ENCODE assay signal across 17 cellular contexts in the genomic region with DNA sequence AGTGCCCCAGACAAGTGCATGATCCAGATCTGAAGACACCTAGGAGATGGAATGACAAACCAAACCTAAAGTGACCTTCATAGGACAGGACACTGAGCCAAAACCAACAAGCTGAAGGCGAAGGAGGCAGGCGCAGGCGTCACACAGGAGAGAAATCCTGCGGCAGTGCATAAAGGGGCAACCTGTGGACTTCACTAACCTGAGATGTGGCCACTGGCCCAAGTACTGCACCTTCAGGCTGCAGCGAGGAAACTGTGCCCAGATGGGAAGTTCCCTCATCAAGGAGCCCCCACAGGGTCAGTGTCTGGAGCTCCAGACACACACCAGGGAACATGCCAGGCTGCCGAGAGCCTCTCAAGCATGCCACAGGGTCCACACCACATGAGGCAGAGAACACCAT. TPM values are rescaled to one million over a fixed set of nuclear protein-coding genes. Genes with fewer than 3 reads are reported as not detected.
A peak's percentile ranks its signal among the peaks of the same experiment; 100 is the strongest.
DNase-seq lines count a peak whose midpoint lies in the region; ATAC-seq lines count a peak whose summit lies in the region.
"Had no signal": no experiment of that assay in that cellular context is flagged by ENCODE, and none has a peak within 500 bp of the region (broad histone marks: within the 10 kb centered on the region; RNA-seq: fewer than 3 reads in every experiment).

No MANE protein-coding gene starts in this region.

- DNase-seq in CD4-positive, alpha-beta memory T cell: no peak
- DNase-seq in activated naive CD8-positive, alpha-beta T cell treated with anti-CD3 and anti-CD28 coated beads for 36 hours: no peak
- DNase-seq in naive thymus-derived CD4-positive, alpha-beta T cell: no peak
- DNase-seq in D341Med (ENCODE audit: low spot score): no peak
- DNase-seq in globus pallidus (ENCODE audit: low spot score): no peak
- DNase-seq: C1 segment of cervical spinal cord; NCI-H187; NCI-H510A; stimulated activated CD4-positive, alpha-beta T cell treated with anti-CD3 and anti-CD28 coated beads, Interleukin-2, amount 100 ng/mL, for 48 hours had no signal

- H3K9ac ChIP-seq in BLaER1 treated with 17β-estradiol and CSF1 and Interleukin-3, amounts not matched to agents 10 nM and 100 nM: peak overlapping the region in 3 of 11 experiments; percentile 12 to 32 (median 15); a peak in 1 of 22 replicates

- peak overlapping the region in 4 of 7 donors; percentile 2 to 74 (median 38) for H3K27ac Mint-ChIP-seq in CD4-positive, alpha-beta memory T cell
- peak overlapping the region; percentile 16 for H3K27ac Mint-ChIP-seq in activated naive CD8-positive, alpha-beta T cell treated with anti-CD3 and anti-CD28 coated beads for 36 hours
- H3K27ac Mint-ChIP-seq in naive thymus-derived CD4-positive, alpha-beta T cell: peak overlapping the region in 5 of 9 donors; percentile 66 to 84 (median 76)
- H3K27ac Mint-ChIP-seq: memory B cell had no signal

- H3K4me2 ChIP-seq in BLaER1 treated with 17β-estradiol and CSF1 and Interleukin-3, amounts not matched to agents 10 nM and 100 nM: peak overlapping the region in 6 of 11 experiments; percentile 4 to 93 (median 32); a peak in 8 of 22 replicates

- no peak for ATAC-seq in naive thymus-derived CD4-positive, alpha-beta T cell
- ATAC-seq in HG03097 (IDR thresholded peaks at IDR 0.05; ENCODE audit: low FRiP score, unreplicated experiment): no peak
- ATAC-seq: gastroesophageal sphincter, sciatic nerve had no signal

- peaks cover 46 to 78% (median 64%) of the 10 kb centered on the region in 10 experiments for H3K4me1 ChIP-seq in BLaER1 treated with 17β-estradiol and CSF1 and Interleukin-3, amounts not matched to agents 10 nM and 100 nM
- H3K4me1 ChIP-seq in CD4-positive, alpha-beta memory T cell (ENCODE audit: insufficient read depth, low read length): peaks cover 29% of the 10 kb centered on the region
- peaks cover 22 to 30% of the 10 kb centered on the region in 2 donors for H3K4me1 ChIP-seq in naive thymus-derived CD4-positive, alpha-beta T cell (ENCODE audit: control insufficient read depth in 2 of 2, insufficient read depth in 2 of 2, low read length in 2 of 2)

- H3K4me3 ChIP-seq in BLaER1 treated with 17β-estradiol and CSF1 and Interleukin-3, amounts not matched to agents 10 nM and 100 nM: no peak overlapping the region
- H3K4me3 ChIP-seq in CD4-positive, alpha-beta memory T cell (ENCODE audit: low read length in 2 of 2): no peak overlapping the region
- H3K4me3 ChIP-seq in naive thymus-derived CD4-positive, alpha-beta T cell (ENCODE audit: low read length): no peak overlapping the region
- H3K4me3 ChIP-seq: gastroesophageal sphincter, SJSA1, thoracic aorta had no signal

- no peaks in the 10 kb centered on the region for H3K27me3 Mint-ChIP-seq in CD4-positive, alpha-beta memory T cell
- no peaks in the 10 kb centered on the region for H3K27me3 Mint-ChIP-seq in activated naive CD8-positive, alpha-beta T cell treated with anti-CD3 and anti-CD28 coated beads for 36 hours
- no peaks in the 10 kb centered on the region for H3K27me3 Mint-ChIP-seq in naive thymus-derived CD4-positive, alpha-beta T cell
- H3K27me3 Mint-ChIP-seq: memory B cell had no signal

- peaks cover 33 to 63% (median 45%) of the 10 kb centered on the region in 11 experiments; a peak in 21 of 22 replicates for H3K36me3 ChIP-seq in BLaER1 treated with 17β-estradiol and CSF1 and Interleukin-3, amounts not matched to agents 10 nM and 100 nM
- no peaks in the 10 kb centered on the region for H3K36me3 ChIP-seq in CD4-positive, alpha-beta memory T cell (ENCODE audit: insufficient read depth, low read length)
- peaks cover 0 to 27% (median 0%) of the 10 kb centered on the region in 3 experiments for H3K36me3 ChIP-seq in naive thymus-derived CD4-positive, alpha-beta T cell (ENCODE audit: control insufficient read depth in 2 of 3, insufficient read depth in 3 of 3, low read length in 3 of 3)

- peaks cover 36 to 78% (median 55%) of the 10 kb centered on the region in 4 donors for H3K4me1 Mint-ChIP-seq in CD4-positive, alpha-beta memory T cell
- H3K4me1 Mint-ChIP-seq in activated naive CD8-positive, alpha-beta T cell treated with anti-CD3 and anti-CD28 coated beads for 36 hours: peaks cover 48% of the 10 kb centered on the region
- H3K4me1 Mint-ChIP-seq in naive thymus-derived CD4-positive, alpha-beta T cell: peaks cover 43 to 72% (median 56%) of the 10 kb centered on the region in 7 donors

- peak overlapping the region in 1 of 8 donors; percentile 44 for H3K4me3 Mint-ChIP-seq in CD4-positive, alpha-beta memory T cell
- no peak overlapping the region for H3K4me3 Mint-ChIP-seq in activated naive CD8-positive, alpha-beta T cell treated with anti-CD3 and anti-CD28 coated beads for 36 hours
- H3K4me3 Mint-ChIP-seq in naive thymus-derived CD4-positive, alpha-beta T cell: peak overlapping the region in 4 of 10 donors; percentile 12 to 64 (median 30)
- H3K4me3 Mint-ChIP-seq: memory B cell had no signal

- H3K27me3 ChIP-seq in BLaER1 treated with 17β-estradiol and CSF1 and Interleukin-3, amounts not matched to agents 10 nM and 100 nM: no peaks in the 10 kb centered on the region
- no peaks in the 10 kb centered on the region for H3K27me3 ChIP-seq in CD4-positive, alpha-beta memory T cell (ENCODE audit: insufficient read depth, low read length)
- no peaks in the 10 kb centered on the region for H3K27me3 ChIP-seq in naive thymus-derived CD4-positive, alpha-beta T cell (ENCODE audit: control insufficient read depth in 2 of 2, insufficient read depth in 2 of 2, low read length in 2 of 2)
- H3K27me3 ChIP-seq: gastroesophageal sphincter, neutrophil, SJSA1 had no signal

- no peak overlapping the region for H3K27ac ChIP-seq in BLaER1 treated with 17β-estradiol and CSF1 and Interleukin-3, amounts not matched to agents 10 nM and 100 nM
- H3K27ac ChIP-seq in CD4-positive, alpha-beta memory T cell (ENCODE audit: low read depth, low read length): no peak overlapping the region
- H3K27ac ChIP-seq in naive thymus-derived CD4-positive, alpha-beta T cell (ENCODE audit: low read depth, low read length): no peak overlapping the region
- H3K27ac ChIP-seq: gastroesophageal sphincter, neutrophil, SJSA1, thoracic aorta had no signal

- peaks cover 36 to 77% (median 71%) of the 10 kb centered on the region in 11 experiments for H4K20me1 ChIP-seq in BLaER1 treated with 17β-estradiol and CSF1 and Interleukin-3, amounts not matched to agents 10 nM and 100 nM

- H3K36me3 Mint-ChIP-seq in CD4-positive, alpha-beta memory T cell: peaks cover 9 to 19% of the 10 kb centered on the region in 2 donors
- peaks cover 25% of the 10 kb centered on the region for H3K36me3 Mint-ChIP-seq in activated naive CD8-positive, alpha-beta T cell treated with anti-CD3 and anti-CD28 coated beads for 36 hours
- H3K36me3 Mint-ChIP-seq in naive thymus-derived CD4-positive, alpha-beta T cell: peaks cover 0 to 5% (median 3%) of the 10 kb centered on the region in 5 donors

- no peaks in the 10 kb centered on the region for H3K9me3 ChIP-seq in BLaER1 treated with 17β-estradiol and CSF1 and Interleukin-3, amounts not matched to agents 10 nM and 100 nM (replicated peaks in 1 of 11)
- H3K9me3 ChIP-seq in CD4-positive, alpha-beta memory T cell (ENCODE audit: control insufficient read depth in 1 of 2, low read length in 2 of 2): no peaks in the 10 kb centered on the region
- H3K9me3 ChIP-seq in naive thymus-derived CD4-positive, alpha-beta T cell (ENCODE audit: control insufficient read depth in 2 of 3, low read length in 3 of 3): no peaks in the 10 kb centered on the region
- H3K9me3 ChIP-seq: gastroesophageal sphincter, neutrophil, SJSA1, thoracic aorta had no signal

- peaks cover 0 to 2% (median 0%) of the 10 kb centered on the region in 8 donors for H3K9me3 Mint-ChIP-seq in CD4-positive, alpha-beta memory T cell
- no peaks in the 10 kb centered on the region for H3K9me3 Mint-ChIP-seq in activated naive CD8-positive, alpha-beta T cell treated with anti-CD3 and anti-CD28 coated beads for 36 hours
- H3K9me3 Mint-ChIP-seq in naive thymus-derived CD4-positive, alpha-beta T cell: peaks cover 0 to 2% (median 0%) of the 10 kb centered on the region in 11 donors
- H3K9me3 Mint-ChIP-seq: memory B cell had no signal

- POLR2A ChIA-PET in CD4-positive, alpha-beta memory T cell (lab: Charles Lee; ENCODE audit: partially characterized antibody): no interaction called here
- POLR2A ChIA-PET in naive thymus-derived CD4-positive, alpha-beta T cell (lab: Charles Lee): no interaction called here

- intact Hi-C loops in CD4-positive, alpha-beta memory T cell (cut with micrococcal nuclease): no loop called here
- intact Hi-C loops in naive thymus-derived CD4-positive, alpha-beta T cell (cut with micrococcal nuclease): no loop called here

- CTCF ChIA-PET in CD4-positive, alpha-beta memory T cell (lab: Charles Lee; ENCODE audit: partially characterized antibody): interaction anchor here (1.1 to 1.2 kb wide), 2 partner anchors 50 to 99 kb away, joined by 3 read pairs; no protein-coding TSS in a partner anchor
- CTCF ChIA-PET in naive thymus-derived CD4-positive, alpha-beta T cell (lab: Charles Lee): interaction anchor here (1.0 to 1.4 kb wide), 2 partner anchors 9 to 32 kb away, joined by 3 to 4 read pairs; no protein-coding TSS in a partner anchor

RNA-seq across cellular contexts. Expression of gene IPPK, which starts 3.7 kb away (rescaled TPM):
- total RNA-seq in CD4-positive, alpha-beta memory T cell: 1 to 10 TPM; 7.2 to 7.9 TPM
- polyA plus RNA-seq in CD4-positive, alpha-beta memory T cell: 1 to 10 TPM; 6.3 to 7.5 TPM
- total RNA-seq in activated naive CD8-positive, alpha-beta T cell treated with anti-CD3 and anti-CD28 coated beads for 36 hours: 10 to 100 TPM; 13.0 to 13.9 TPM
- 10 to 100 TPM in 1 of 5 experiments, 1 to 10 TPM in 4; 5.9 to 12.8 (median 7.4) TPM for total RNA-seq in naive thymus-derived CD4-positive, alpha-beta T cell
- 1 to 10 TPM; 2.8 to 9.8 TPM for polyA plus RNA-seq in naive thymus-derived CD4-positive, alpha-beta T cell

Comparison
In these comparisons a context has a peak if more than half of its experiments do, and no peak if none do; other contexts are left out.
1. H3K27ac Mint-ChIP-seq: peak in every context shown above with its lines; median percentile 76 in naive thymus-derived CD4-positive, alpha-beta T cell; 38 in CD4-positive, alpha-beta memory T cell; 16 in activated naive CD8-positive, alpha-beta T cell treated with anti-CD3 and anti-CD28 coated beads for 36 hours.